21 cellular contexts compared by ENCODE assay signal in genomic region chr18:58253318-58253717, GRCh38.
"Had no signal": no experiment of that assay in that cellular context is flagged by ENCODE, and none has a peak within 500 bp of the region (broad histone marks: within the 10 kb centered on the region; RNA-seq: fewer than 3 reads in every experiment).

No MANE protein-coding gene starts in this region.

- H3K36me3 Mint-ChIP-seq: stimulated activated effector memory CD8-positive, alpha-beta T cell treated with anti-CD3 and anti-CD28 coated beads, Interleukin-12 subunit alpha, Interleukin-12 subunit beta, amount 100 ng/mL, for 72 hours had no signal

- H3K27ac ChIP-seq: tibial artery had no signal

- H3K27me3 Mint-ChIP-seq: memory B cell; naive thymus-derived CD4-positive, alpha-beta T cell; type B pancreatic cell had no signal

- H3K4me3 Mint-ChIP-seq: memory B cell; naive thymus-derived CD4-positive, alpha-beta T cell; nephron progenitor cell; stimulated activated effector memory CD8-positive, alpha-beta T cell treated with anti-CD3 and anti-CD28 coated beads, Interleukin-12 subunit alpha, Interleukin-12 subunit beta, amount 100 ng/mL, for 72 hours; type B pancreatic cell had no signal

- H3K4me3 ChIP-seq: dorsolateral prefrontal cortex, lung, prostate gland, right atrium auricular region, sigmoid colon, stomach, tibial artery had no signal

- H3K36me3 ChIP-seq: right atrium auricular region, sigmoid colon had no signal

- FAIRE-seq: colon, frontal cortex, keratinocyte had no signal

- DNase-seq: dorsolateral prefrontal cortex; effector CD4-positive, alpha-beta T cell; midbrain; naive thymus-derived CD4-positive, alpha-beta T cell; nephron progenitor cell; nucleus accumbens; sigmoid colon; stimulated activated CD4-positive, alpha-beta T cell treated with anti-CD3 and anti-CD28 coated beads, Interleukin-2, amount 100 ng/mL, for 24 hours; stimulated activated CD4-positive, alpha-beta T cell treated with anti-CD3 and anti-CD28 coated beads, Interleukin-4, amount 100 ng/mL, for 24 hours; stimulated activated naive CD4-positive, alpha-beta T cell treated with Interleukin-2 at 50 U/mL for 16 hours; stomach; tibial artery had no signal

- H3K27me3 ChIP-seq: dorsolateral prefrontal cortex, right atrium auricular region, sigmoid colon, stomach, tibial artery had no signal

- H3K4me1 Mint-ChIP-seq: naive thymus-derived CD4-positive, alpha-beta T cell; stimulated activated effector memory CD8-positive, alpha-beta T cell treated with anti-CD3 and anti-CD28 coated beads, Interleukin-12 subunit alpha, Interleukin-12 subunit beta, amount 100 ng/mL, for 72 hours had no signal

- H3K4me1 ChIP-seq: prostate gland, right atrium auricular region, tibial artery had no signal

- H3K9me3 ChIP-seq: prostate gland, right atrium auricular region, sigmoid colon, stomach had no signal

- ATAC-seq: naive thymus-derived CD4-positive, alpha-beta T cell; stimulated activated effector memory CD8-positive, alpha-beta T cell treated with anti-CD3 and anti-CD28 coated beads, Interleukin-12 subunit alpha, Interleukin-12 subunit beta, amount 100 ng/mL, for 72 hours had no signal

- H3K9me3 Mint-ChIP-seq: memory B cell; naive thymus-derived CD4-positive, alpha-beta T cell; nephron progenitor cell; stimulated activated effector memory CD8-positive, alpha-beta T cell treated with anti-CD3 and anti-CD28 coated beads, Interleukin-12 subunit alpha, Interleukin-12 subunit beta, amount 100 ng/mL, for 72 hours; type B pancreatic cell had no signal
